21 cellular contexts compared by ENCODE assay signal in genomic region chr10:46319383-46319782, GRCh38. TPM values are rescaled to one million over a fixed set of nuclear protein-coding genes. Genes with fewer than 3 reads are reported as not detected.
DNase-seq lines count a peak whose midpoint lies in the region; ATAC-seq, FAIRE-seq and TF ChIP-seq lines count a peak whose summit lies in the region.
"Had no signal": no experiment of that assay in that cellular context is flagged by ENCODE, and none has a peak within 500 bp of the region (broad histone marks: within the 10 kb centered on the region; RNA-seq: fewer than 3 reads in every experiment).

No MANE protein-coding gene starts in this region.

- peak; percentile 44 for DNase-seq in DMS53 (lab: John Stamatoyannopoulos, UW)
- DNase-seq in M059J (ENCODE audit: low read depth): peak; percentile 18
- DNase-seq in lung (ENCODE audit: low spot score): peak; percentile 9
- DNase-seq in stimulated activated naive CD4-positive, alpha-beta T cell treated with Interleukin-2 at 50 U/mL for 16 hours (lab: John Stamatoyannopoulos, UW): no peak
- no peak for DNase-seq in HepG2 (ENCODE audit: low spot score)
- DNase-seq: AML-193; Calu3; CD4-positive, alpha-beta memory T cell; GM23248; IMR-90 had no signal

- no TSS peak for BruUV-seq in HepG2 (replicated peaks; lab: Mats Ljungman, UMichigan)

- no peaks in the 10 kb centered on the region for H4K20me1 ChIP-seq in HepG2 (ENCODE audit: insufficient read depth, low read length)

- no peak for FAIRE-seq in HepG2 (lab: Jason Lieb, UNC)
- FAIRE-seq: A204.1, G401.6, GM12891, GM18507, K562 had no signal

- H3K27me3 ChIP-seq in lung (ENCODE audit: control insufficient read depth, insufficient read depth) (no peaks in the 10 kb centered on the region), HepG2 (ENCODE audit: control insufficient read depth in 1 of 2, insufficient read depth in 2 of 2, low read length in 2 of 2) (peaks cover 0 to 15% of the 10 kb centered on the region in 2 experiments; a peak in 3 of 5 replicates)

- H3K4me1 ChIP-seq in lung (ENCODE audit: control insufficient read depth in 2 of 2, insufficient read depth in 2 of 2, low read length in 2 of 2): peaks cover 1 to 7% of the 10 kb centered on the region in 2 donors
- H3K4me1 ChIP-seq in HepG2 (ENCODE audit: insufficient read depth, low read length): no peaks in the 10 kb centered on the region
- H3K4me1 ChIP-seq: HAP-1 had no signal

- H3K79me2 ChIP-seq in HepG2 (ENCODE audit: insufficient read depth, low read length): no peaks in the 10 kb centered on the region

- no peak overlapping the region for H3K9ac ChIP-seq in HepG2 (ENCODE audit: insufficient read depth, low read depth, low read length)
- H3K9ac ChIP-seq: GM23248 had no signal

- H3K4me3 ChIP-seq in lung (no peak overlapping the region), HepG2 (replicated peaks in 1 of 3; ENCODE audit: insufficient read depth in 1 of 3, low read depth in 2 of 3, low read length in 3 of 3) (no peak overlapping the region)
- H3K4me3 ChIP-seq: GM23248, HAP-1, K562 had no signal

- ATAC-seq in lung (ENCODE audit: insufficient read depth, low FRiP score) (no peak), HepG2 (no peak), HG03457 (IDR thresholded peaks at IDR 0.05; ENCODE audit: unreplicated experiment) (no peak)
- ATAC-seq: K562 had no signal

- CTCF ChIA-PET in HepG2 (lab: Yijun Ruan, JAX; ENCODE audit: low intra/inter-chr PET ratio, low total read pairs): no interaction called here

- intact Hi-C loops in HepG2 (cut with micrococcal nuclease; ENCODE audit: unreplicated experiment): no loop called here

- no peak overlapping the region for H2AFZ ChIP-seq in HepG2 (ENCODE audit: low read length)
- H2AFZ ChIP-seq: GM23248 had no signal

- no peak for TF ChIP-seq POLR2A in HepG2 (IDR thresholded peaks at IDR 0.05; ENCODE audit: insufficient read depth in 1 of 2, low read depth in 2 of 2, low read length in 2 of 2)

- no peak overlapping the region for H3K4me2 ChIP-seq in HepG2 (ENCODE audit: low read depth, low read length)

- H3K27ac ChIP-seq in lung (ENCODE audit: low read depth in 1 of 2, low read length in 1 of 2) (no peak overlapping the region), HepG2 (ENCODE audit: extremely low read length, insufficient read depth, low read length) (no peak overlapping the region)
- H3K27ac ChIP-seq: GM23248, HL-60 had no signal

- TF ChIP-seq EP300 in HepG2 (IDR thresholded peaks at IDR 0.05; ENCODE audit: low read depth in 2 of 2, low read length in 2 of 2) (no peak), HepG2 (CRISPR knock-in tag; IDR thresholded peaks at IDR 0.05; ENCODE audit: borderline replicate concordance) (no peak)

- WGBS in lung, 2 donors: 92 to 97% methylated on average over 3 of the region's 3 CpGs
- 0% methylated on average over 3 of the region's 3 CpGs for WGBS in HepG2 (ENCODE audit: low lambda C conversion rate)

- no peaks in the 10 kb centered on the region for H3K9me3 ChIP-seq in lung (ENCODE audit: control insufficient read depth in 2 of 2, insufficient read depth in 1 of 2, low read length in 1 of 2)
- no peaks in the 10 kb centered on the region for H3K9me3 ChIP-seq in HepG2 (ENCODE audit: low read length)
- H3K9me3 ChIP-seq: HAP-1 had no signal

- H3K36me3 ChIP-seq in lung (ENCODE audit: control insufficient read depth in 2 of 2, insufficient read depth in 2 of 2, low read length in 2 of 2): no peaks in the 10 kb centered on the region
- no peaks in the 10 kb centered on the region for H3K36me3 ChIP-seq in HepG2 (replicated peaks in 1 of 2; ENCODE audit: control insufficient read depth in 1 of 2, insufficient read depth in 2 of 2, low read length in 2 of 2)
- H3K36me3 ChIP-seq: HAP-1 had no signal

- in situ Hi-C loops in HepG2 (cut with HindIII; ENCODE audit: extremely low pct_ligation_motif_present, low pct_unique_long_range_greater_than_20kb): no loop called here

- TF ChIP-seq CTCF in lung (IDR thresholded peaks at IDR 0.05; ENCODE audit: control extremely low read depth, extremely low read depth): no peak
- no peak for TF ChIP-seq CTCF in HepG2 (CRISPR knock-in tag; IDR thresholded peaks at IDR 0.05)

- no peak for TF ChIP-seq RAD21 in HepG2 (CRISPR knock-in tag; IDR thresholded peaks at IDR 0.05)

- POLR2A ChIA-PET in HepG2 (lab: Yijun Ruan, JAX): no interaction called here

TF ChIP-seq in HepG2, 621 proteins besides CTCF, POLR2A, EP300 and RAD21 (continues in another document):
- TF ChIP-seq ELF4 (CRISPR knock-in tag; IDR thresholded peaks at IDR 0.05; ENCODE audit: borderline replicate concordance): no peak
- TF ChIP-seq PAXIP1 (CRISPR knock-in tag; conservative IDR thresholded peaks at IDR 0.05): no peak

RNA-seq across cellular contexts. Expression of gene ANTXRL, which starts 32.6 kb away (rescaled TPM):
- total RNA-seq in M059J (2014; rRNA removed; shearing (Covaris generic)): 1.6 TPM in 1 of 2 replicates, not detected in the other
- total RNA-seq in lung (not detected), HepG2 (2016; rRNA removed; fragmentation: Illumina TruSeq; extraction: Trizol) (not detected in 2 replicates)
- polyA plus RNA-seq in lung (not detected), HepG2 (2011; rRNA removed) (not detected in 2 replicates)
- total RNA-seq in HepG2 (2016; cell fraction: cytosol; rRNA removed; fragmentation: Illumina TruSeq; extraction: Trizol; ENCODE audit: low read depth): not detected in 2 replicates
- not detected in 2 replicates for total RNA-seq in HepG2 (2016; cell fraction: insoluble cytoplasmic fraction; rRNA removed; fragmentation: Illumina TruSeq; extraction: Trizol)
- total RNA-seq in HepG2 (2016; cell fraction: membrane; rRNA removed; fragmentation: Illumina TruSeq; extraction: Trizol): not detected in 2 replicates
- not detected in 2 replicates for total RNA-seq in HepG2 (2016; cell fraction: nucleus; rRNA removed; fragmentation: Illumina TruSeq; extraction: Trizol)
- polyA plus RNA-seq in HepG2 (2011; cell fraction: cytosol; rRNA removed): not detected in 2 replicates
- polyA plus RNA-seq in HepG2 (2011; cell fraction: nucleus; rRNA removed): not detected in 2 replicates
- polyA plus RNA-seq in HepG2 (2012): not detected in 2 replicates
- not detected in 2 replicates for polyA plus RNA-seq in HepG2 (2016; cell fraction: cytosol; fragmentation: Illumina TruSeq; extraction: Trizol; ENCODE audit: low read depth)
- not detected in 2 replicates for polyA plus RNA-seq in HepG2 (2016; cell fraction: insoluble cytoplasmic fraction; fragmentation: Illumina TruSeq; extraction: Trizol; ENCODE audit: low read depth)
- polyA plus RNA-seq in HepG2 (2016; cell fraction: membrane; fragmentation: Illumina TruSeq; extraction: Trizol; ENCODE audit: low read depth): not detected in 2 replicates
- not detected in 2 replicates for polyA plus RNA-seq in HepG2 (2016; cell fraction: nucleus; fragmentation: Illumina TruSeq; extraction: Trizol; ENCODE audit: insufficient read depth, low read depth)
- polyA minus RNA-seq in HepG2 (2011; rRNA and poly(A)+ RNA removed; ENCODE audit: low replicate concordance): not detected in 2 replicates
- not detected in 2 replicates for polyA minus RNA-seq in HepG2 (2011; cell fraction: cytosol; rRNA and poly(A)+ RNA removed)
- not detected in 2 replicates for polyA minus RNA-seq in HepG2 (2011; cell fraction: nucleus; rRNA and poly(A)+ RNA removed)
- total RNA-seq: Calu3; CD4-positive, alpha-beta memory T cell; GM23248; H4; IMR-90; K562 had no signal
- polyA plus RNA-seq: BJ; CD14-positive monocyte; CD4-positive, alpha-beta memory T cell; GM23248; IMR-90; K562 had no signal

RNA-seq across cellular contexts. Expression of gene ANXA8L1, which starts 56.2 kb away (rescaled TPM):
- 0.37 and 2.9 TPM in 2 replicates for total RNA-seq in M059J (2014; rRNA removed; shearing (Covaris generic))
- 10 to 100 TPM; 12.0 to 18.9 TPM for total RNA-seq in lung
- polyA plus RNA-seq in lung: 10 to 100 TPM; 22.0 to 23.9 TPM
- total RNA-seq in HepG2 (2016; rRNA removed; fragmentation: Illumina TruSeq; extraction: Trizol): not detected in 2 replicates
- not detected in 2 replicates for total RNA-seq in HepG2 (2016; cell fraction: cytosol; rRNA removed; fragmentation: Illumina TruSeq; extraction: Trizol; ENCODE audit: low read depth)
- not detected in 2 replicates for total RNA-seq in HepG2 (2016; cell fraction: insoluble cytoplasmic fraction; rRNA removed; fragmentation: Illumina TruSeq; extraction: Trizol)
- total RNA-seq in HepG2 (2016; cell fraction: membrane; rRNA removed; fragmentation: Illumina TruSeq; extraction: Trizol): not detected in 2 replicates
- total RNA-seq in HepG2 (2016; cell fraction: nucleus; rRNA removed; fragmentation: Illumina TruSeq; extraction: Trizol): not detected in 2 replicates
- not detected in 2 replicates for polyA plus RNA-seq in HepG2 (2011; rRNA removed)
- not detected in 2 replicates for polyA plus RNA-seq in HepG2 (2011; cell fraction: cytosol; rRNA removed)
- polyA plus RNA-seq in HepG2 (2011; cell fraction: nucleus; rRNA removed): not detected in 2 replicates
- polyA plus RNA-seq in HepG2 (2012): not detected in 2 replicates
- polyA plus RNA-seq in HepG2 (2016; cell fraction: cytosol; fragmentation: Illumina TruSeq; extraction: Trizol; ENCODE audit: low read depth): not detected in 2 replicates
- polyA plus RNA-seq in HepG2 (2016; cell fraction: insoluble cytoplasmic fraction; fragmentation: Illumina TruSeq; extraction: Trizol; ENCODE audit: low read depth): not detected in 2 replicates
- not detected in 2 replicates for polyA plus RNA-seq in HepG2 (2016; cell fraction: membrane; fragmentation: Illumina TruSeq; extraction: Trizol; ENCODE audit: low read depth)
- polyA plus RNA-seq in HepG2 (2016; cell fraction: nucleus; fragmentation: Illumina TruSeq; extraction: Trizol; ENCODE audit: insufficient read depth, low read depth): not detected in 2 replicates
- 22.9 TPM in 1 of 2 replicates, not detected in the other for polyA minus RNA-seq in HepG2 (2011; rRNA and poly(A)+ RNA removed; ENCODE audit: low replicate concordance)
- 0.53 TPM in 1 of 2 replicates, not detected in the other for polyA minus RNA-seq in HepG2 (2011; cell fraction: cytosol; rRNA and poly(A)+ RNA removed)
- not detected in 2 replicates for polyA minus RNA-seq in HepG2 (2011; cell fraction: nucleus; rRNA and poly(A)+ RNA removed)
- total RNA-seq: CD4-positive, alpha-beta memory T cell; H4; K562 had no signal
- polyA plus RNA-seq: CD4-positive, alpha-beta memory T cell; K562 had no signal

Comparison
In these comparisons a context has a peak if more than half of its experiments do, and no peak if none do; other contexts are left out.
1. DNase-seq: peak in DMS53 (single experiment), M059J (single experiment) and lung (single experiment); none in stimulated activated naive CD4-positive, alpha-beta T cell treated with Interleukin-2 at 50 U/mL for 16 hours (single experiment) and HepG2 (single experiment).